Comparison of ENCODE assay signal across 8 cellular contexts in the genomic region with DNA sequence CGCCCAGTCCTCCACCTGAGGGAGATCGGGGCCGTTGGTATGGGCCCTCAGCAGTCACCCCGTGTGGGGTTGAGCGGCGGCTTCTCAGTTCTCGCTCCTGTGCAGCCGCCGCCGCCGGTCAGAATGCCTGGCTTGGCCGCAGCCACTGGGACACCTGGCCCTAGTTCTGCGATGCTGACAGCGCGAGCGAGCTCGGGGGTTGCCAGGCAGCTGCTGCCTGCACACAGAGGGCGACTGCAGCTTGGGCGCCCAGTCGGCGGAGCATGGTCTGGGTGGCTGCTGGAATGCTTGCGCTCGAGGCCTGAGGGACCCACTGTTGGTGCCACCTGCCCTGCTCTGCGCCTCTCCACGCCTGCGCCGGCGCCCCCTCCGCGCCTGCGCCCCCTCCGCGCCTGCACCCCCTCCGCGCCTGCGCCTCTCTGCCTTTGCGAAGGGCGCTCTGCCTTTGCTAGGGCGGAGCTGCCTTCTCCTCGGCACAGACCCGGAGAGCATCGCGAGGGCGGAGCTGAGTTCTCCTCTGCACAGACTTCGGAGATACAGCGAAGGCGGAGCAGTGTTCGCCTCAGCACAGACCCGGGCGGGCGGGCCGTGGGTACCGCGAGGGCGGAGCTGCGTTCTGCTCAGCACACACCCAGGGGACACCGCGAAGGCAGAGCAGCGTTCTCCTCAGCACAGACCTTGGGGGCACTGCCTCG.
DNase-seq lines count a peak whose midpoint lies in the region; ATAC-seq and TF ChIP-seq lines count a peak whose summit lies in the region.
"Not testable (repeated sequence)": the region's sequence is repeated elsewhere in the genome, so short reads cannot be mapped to it uniquely, and the experiment has no call there.

No MANE protein-coding gene starts in this region.

- H2BK15ac ChIP-seq in neuronal stem cell (ENCODE audit: low read length) = not testable (repeated sequence)

- H3K4me2 ChIP-seq in neuronal stem cell (ENCODE audit: insufficient read depth, low read length, poor library complexity, severe bottlenecking) = peak overlapping the region; percentile 86

- H3K27ac Mint-ChIP-seq in T-helper 2 cell treated with Interferon-gamma antibody and Interleukin-4, amounts not matched to agents 5 μg/mL and 100 μg/mL, for 36 hours = peak overlapping the region; percentile 84

- H2AK5ac ChIP-seq in neuronal stem cell (ENCODE audit: low read depth, low read length) = not testable (repeated sequence)

- not testable (repeated sequence) for H4K8ac ChIP-seq in neuronal stem cell (ENCODE audit: low read depth, low read length)

- TF ChIP-seq CTCF in ascending aorta (IDR thresholded peaks at IDR 0.05) = not testable (repeated sequence)

- H3K36me3 Mint-ChIP-seq in T-helper 2 cell treated with Interferon-gamma antibody and Interleukin-4, amounts not matched to agents 5 μg/mL and 100 μg/mL, for 36 hours (ENCODE audit: low read depth) = not testable (repeated sequence)

- peak overlapping the region; percentile 65 for H3K23ac ChIP-seq in neuronal stem cell (ENCODE audit: low read depth, low read length, poor library complexity)

- not testable (repeated sequence) for H3K4me1 Mint-ChIP-seq in T-helper 2 cell treated with Interferon-gamma antibody and Interleukin-4, amounts not matched to agents 5 μg/mL and 100 μg/mL, for 36 hours (ENCODE audit: low read depth)

- H3K36me3 ChIP-seq in ascending aorta; neuronal stem cell (replicated peaks in 1 of 2; ENCODE audit: control insufficient read depth in 2 of 2, insufficient read depth in 2 of 2, low read length in 2 of 2): not testable (repeated sequence)

- H3K79me1 ChIP-seq in neuronal stem cell (ENCODE audit: low read depth, low read length) = not testable (repeated sequence)

- ATAC-seq in GM21381 (IDR thresholded peaks at IDR 0.05; ENCODE audit: unreplicated experiment) (peak; percentile 100), HG03442 (IDR thresholded peaks at IDR 0.05; ENCODE audit: unreplicated experiment) (peak; percentile 99), Right ventricle myocardium inferior (peak; percentile 100)

- H3K27me3 ChIP-seq in ascending aorta = not testable (repeated sequence)
- peaks cover 2 to 32% (median 25%) of the 10 kb centered on the region in 3 experiments for H3K27me3 ChIP-seq in neuronal stem cell (ENCODE audit: control insufficient read depth in 3 of 3, insufficient read depth in 3 of 3, low read depth in 1 of 3, low read length in 3 of 3)

- not testable (repeated sequence) for H3K4me1 ChIP-seq in ascending aorta; neuronal stem cell (ENCODE audit: control insufficient read depth in 2 of 2, insufficient read depth in 1 of 2, low read depth in 1 of 2, low read length in 2 of 2)

- not testable (repeated sequence) for H3K9me3 ChIP-seq in ascending aorta; neuronal stem cell (replicated peaks in 1 of 2; ENCODE audit: control insufficient read depth in 2 of 2, insufficient read depth in 1 of 2, low read depth in 1 of 2, low read length in 2 of 2)

- no CpG with 5 or more reads among the region's 60 CpGs for WGBS in neuronal stem cell (ENCODE audit: extremely low coverage in 2 of 2, insufficient read length in 2 of 2, insufficient replicate concordance in 1 of 2), 2 donors

- H3K4me3 ChIP-seq in ascending aorta (peak overlapping the region; percentile 44), neuronal stem cell (ENCODE audit: low read length in 2 of 2) (peak overlapping the region; percentile 58 to 81)

- not testable (repeated sequence) for H3K4ac ChIP-seq in neuronal stem cell (ENCODE audit: low read length)

- H3K27me3 Mint-ChIP-seq in T-helper 2 cell treated with Interferon-gamma antibody and Interleukin-4, amounts not matched to agents 5 μg/mL and 100 μg/mL, for 36 hours (ENCODE audit: low read depth) = peaks cover 20% of the 10 kb centered on the region

- H3K27ac ChIP-seq in ascending aorta; neuronal stem cell (replicated peaks; ENCODE audit: low read length): not testable (repeated sequence)

- not testable (repeated sequence) for H3K14ac ChIP-seq in neuronal stem cell (ENCODE audit: low read length)

- H2BK5ac ChIP-seq in neuronal stem cell (ENCODE audit: low read length) = not testable (repeated sequence)

- not testable (repeated sequence) for H2BK120ac ChIP-seq in neuronal stem cell (ENCODE audit: low read depth, low read length)

- DNase-seq in D341Med (ENCODE audit: low spot score) (peak; percentile 90), ascending aorta (ENCODE audit: low spot score in 2 of 2) (peak; percentile 73 to 90), Right ventricle myocardium inferior (ENCODE audit: missing footprints) (peak; percentile 98), neuronal stem cell (ENCODE audit: low spot score) (peak; percentile 77)
- DNase-seq in T-helper 2 cell treated with Interferon-gamma antibody and Interleukin-4, amounts not matched to agents 5 μg/mL and 100 μg/mL, for 36 hours (ENCODE audit: low spot score) = peak; percentile 96
- DNase-seq in stimulated activated CD8-positive, alpha-beta memory T cell treated with anti-CD3 and anti-CD28 coated beads, Interleukin-4, amount 100 ng/mL, for 48 hours = peak; percentile 98

- H2BK12ac ChIP-seq in neuronal stem cell (ENCODE audit: low read length) = not testable (repeated sequence)

- H3K4me3 Mint-ChIP-seq in T-helper 2 cell treated with Interferon-gamma antibody and Interleukin-4, amounts not matched to agents 5 μg/mL and 100 μg/mL, for 36 hours = peak overlapping the region; percentile 83

- H3K9ac ChIP-seq in neuronal stem cell (ENCODE audit: low read depth, low read length, poor library complexity) = peak overlapping the region; percentile 70

- H3K9me3 Mint-ChIP-seq in T-helper 2 cell treated with Interferon-gamma antibody and Interleukin-4, amounts not matched to agents 5 μg/mL and 100 μg/mL, for 36 hours = not testable (repeated sequence)

- H2AFZ ChIP-seq in neuronal stem cell (ENCODE audit: low read length) = peak overlapping the region; percentile 97

- intact Hi-C loops in ascending aorta (cut with DNase I); Right ventricle myocardium inferior (cut with DNase I): not testable (repeated sequence)

- H3K18ac ChIP-seq in neuronal stem cell (ENCODE audit: low read length) = not testable (repeated sequence)

- H4K91ac ChIP-seq in neuronal stem cell (ENCODE audit: low read depth, low read length, poor library complexity) = not testable (repeated sequence)
